ENCODE assay signal across 12 cellular contexts in the genomic region with DNA sequence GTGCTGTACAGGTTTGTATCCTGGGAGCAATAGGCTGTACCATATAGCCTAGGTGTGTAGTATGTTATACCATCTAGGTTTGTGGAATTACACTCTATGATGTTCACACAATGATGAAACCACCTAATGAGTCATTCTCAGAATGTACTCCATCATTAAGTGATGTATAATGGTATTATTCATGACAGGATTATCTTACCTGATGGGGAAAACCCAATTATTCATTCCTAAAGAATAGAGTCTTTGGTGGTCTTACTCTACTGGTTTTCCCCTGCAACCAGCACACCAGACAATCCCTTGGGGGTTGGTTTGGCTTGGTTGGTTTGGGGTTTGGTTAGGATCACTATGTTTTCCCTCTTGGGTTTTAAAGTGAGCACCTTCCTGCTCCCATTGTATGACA. TPM values are rescaled to one million over a fixed set of nuclear protein-coding genes. Genes with fewer than 3 reads are reported as not detected.
DNase-seq lines count a peak whose midpoint lies in the region; ATAC-seq and TF ChIP-seq lines count a peak whose summit lies in the region.
"Had no signal": no experiment of that assay in that cellular context is flagged by ENCODE, and none has a peak within 500 bp of the region (broad histone marks: within the 10 kb centered on the region; RNA-seq: fewer than 3 reads in every experiment).

No MANE protein-coding gene starts in this region.

- no peak for TF ChIP-seq CTCF in epithelial cell of esophagus (IDR thresholded peaks at IDR 0.05; ENCODE audit: insufficient read depth, low read depth, low read length, missing control alignments)
- TF ChIP-seq CTCF in body of pancreas (IDR thresholded peaks at IDR 0.05), result no peak
- TF ChIP-seq CTCF in brain microvascular endothelial cell (IDR thresholded peaks at IDR 0.05; ENCODE audit: low read depth, low read length, missing control alignments), result no peak

- H3K27me3 ChIP-seq in body of pancreas, result no peaks in the 10 kb centered on the region
- no peaks in the 10 kb centered on the region for H3K27me3 ChIP-seq in brain microvascular endothelial cell (replicated peaks)
- H3K27me3 ChIP-seq: upper lobe of left lung had no signal

- in situ Hi-C loops in brain microvascular endothelial cell (cut with HindIII; ENCODE audit: low pct_ligation_motif_present, low sequenced_read_pairs), result loop anchor here (25.0 kb wide), 1 partner anchor 437 kb away; no protein-coding TSS in a partner anchor

- H3K36me3 ChIP-seq in body of pancreas (replicated peaks in 1 of 2; ENCODE audit: insufficient read depth in 1 of 2, low read depth in 2 of 2) (no peaks in the 10 kb centered on the region), brain microvascular endothelial cell (replicated peaks) (no peaks in the 10 kb centered on the region)
- H3K36me3 ChIP-seq: upper lobe of left lung had no signal

- DNase-seq in epithelial cell of esophagus (ENCODE audit: low read depth) (peak; percentile 81), body of pancreas (no peak), brain microvascular endothelial cell (no peak), NCI-H748 (lab: John Stamatoyannopoulos, UW; ENCODE audit: unreplicated experiment) (no peak)
- DNase-seq: upper lobe of left lung had no signal

- peak; percentile 75 for ATAC-seq in GM18520 (IDR thresholded peaks at IDR 0.05; ENCODE audit: unreplicated experiment)
- peak; percentile 45 for ATAC-seq in GM21390 (IDR thresholded peaks at IDR 0.05; ENCODE audit: unreplicated experiment)
- ATAC-seq in HG03342 (IDR thresholded peaks at IDR 0.05; ENCODE audit: unreplicated experiment), result peak; percentile 45
- no peak for ATAC-seq in body of pancreas
- ATAC-seq in HG03521 (IDR thresholded peaks at IDR 0.05; ENCODE audit: unreplicated experiment), result no peak

- intact Hi-C loops in body of pancreas (cut with DNase I), result no loop called here

- TF ChIP-seq POLR2A in body of pancreas (IDR thresholded peaks at IDR 0.05), result no peak

- H3K4me1 ChIP-seq in body of pancreas, result peaks cover 4% of the 10 kb centered on the region

- H3K4me3 ChIP-seq in epithelial cell of esophagus (ENCODE audit: low read length), result no peak overlapping the region
- no peak overlapping the region for H3K4me3 ChIP-seq in body of pancreas
- no peak overlapping the region for H3K4me3 ChIP-seq in brain microvascular endothelial cell (ENCODE audit: low read depth, low read length)
- H3K4me3 ChIP-seq: upper lobe of left lung had no signal

- H3K9me3 ChIP-seq in body of pancreas, result no peaks in the 10 kb centered on the region
- H3K9me3 ChIP-seq: upper lobe of left lung had no signal

- H3K27ac ChIP-seq in body of pancreas (no peak overlapping the region), brain microvascular endothelial cell (no peak overlapping the region)
- H3K27ac ChIP-seq: upper lobe of left lung had no signal

RNA-seq across cellular contexts. Expression of a gene that starts 12.6 kb away (rescaled TPM):
- total RNA-seq in body of pancreas, result not detected
- total RNA-seq: endothelial cell of umbilical vein, NCI-H460, pulmonary artery endothelial cell, upper lobe of left lung had no signal

RNA-seq across cellular contexts. Expression of a gene that starts 51.8 kb away (rescaled TPM):
- total RNA-seq in body of pancreas, result not detected
- total RNA-seq: endothelial cell of umbilical vein, NCI-H460, pulmonary artery endothelial cell, upper lobe of left lung had no signal

Comparison
In these comparisons a context has a peak if more than half of its experiments do, and no peak if none do; other contexts are left out.
1. ATAC-seq: peak in GM18520 (single experiment), GM21390 (single experiment) and HG03342 (single experiment); none in body of pancreas (single experiment) and HG03521 (single experiment).